ENCODE assay signal across 12 cellular contexts in the genomic region with DNA sequence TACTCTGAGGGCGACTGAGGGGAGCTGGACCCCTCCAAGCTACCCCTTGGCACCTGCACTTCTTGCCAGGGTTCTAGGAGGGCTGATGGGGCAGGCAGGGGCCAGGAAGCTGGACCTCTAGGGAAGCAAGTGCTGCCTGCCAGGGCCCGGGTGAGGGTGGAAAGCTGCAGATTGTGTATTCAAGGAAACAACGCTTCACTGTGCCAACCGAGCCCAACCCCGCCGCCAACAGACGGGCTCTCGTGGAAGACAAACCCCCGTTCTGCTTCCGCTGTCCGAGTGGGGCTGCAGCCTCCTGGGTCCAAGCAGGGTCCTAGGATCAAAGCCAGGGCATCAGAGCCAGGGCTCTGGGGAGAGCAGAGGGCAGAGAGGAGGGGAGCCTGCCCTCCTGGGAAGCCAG. TPM values are rescaled to one million over a fixed set of nuclear protein-coding genes. Genes with fewer than 3 reads are reported as not detected.
A peak's percentile ranks its signal among the peaks of the same experiment; 100 is the strongest.
DNase-seq lines count a peak whose midpoint lies in the region; ATAC-seq and TF ChIP-seq lines count a peak whose summit lies in the region.
"Had no signal": no experiment of that assay in that cellular context is flagged by ENCODE, and none has a peak within 500 bp of the region (broad histone marks: within the 10 kb centered on the region; RNA-seq: fewer than 3 reads in every experiment).

No MANE protein-coding gene starts in this region.

- H2BK15ac ChIP-seq in neuronal stem cell (ENCODE audit: low read length): no peak overlapping the region

- intact Hi-C loops in dorsolateral prefrontal cortex (cut with DNase I): no loop called here

- H3K27me3 ChIP-seq in dorsolateral prefrontal cortex: no peaks in the 10 kb centered on the region
- peaks cover 0 to 15% (median 14%) of the 10 kb centered on the region in 3 experiments for H3K27me3 ChIP-seq in neuronal stem cell (ENCODE audit: control insufficient read depth in 3 of 3, insufficient read depth in 3 of 3, low read depth in 1 of 3, low read length in 3 of 3)
- no peaks in the 10 kb centered on the region for H3K27me3 ChIP-seq in WERI-Rb-1 (ENCODE audit: insufficient read depth, low read depth, severe bottlenecking)
- H3K27me3 ChIP-seq: ovary had no signal

- H4K8ac ChIP-seq in neuronal stem cell (ENCODE audit: low read depth, low read length): no peak overlapping the region

- no peaks in the 10 kb centered on the region for H3K36me3 Mint-ChIP-seq in IgD-negative memory B cell

- no peaks in the 10 kb centered on the region for H3K79me1 ChIP-seq in neuronal stem cell (ENCODE audit: low read depth, low read length)

- H3K23ac ChIP-seq in neuronal stem cell (ENCODE audit: low read depth, low read length, poor library complexity): no peak overlapping the region

- H3K4me3 ChIP-seq in dorsolateral prefrontal cortex (peak overlapping the region in 43 of 59 donors; percentile 2 to 91 (median 78)), neuronal stem cell (ENCODE audit: low read length in 2 of 2) (no peak overlapping the region), WERI-Rb-1 (ENCODE audit: low read depth, low read length) (no peak overlapping the region)
- H3K4me3 ChIP-seq: GM23248, ovary had no signal

- H3K9me3 ChIP-seq in neuronal stem cell (replicated peaks in 1 of 2; ENCODE audit: control insufficient read depth in 2 of 2, insufficient read depth in 1 of 2, low read depth in 1 of 2, low read length in 2 of 2) (no peaks in the 10 kb centered on the region), WERI-Rb-1 (ENCODE audit: severe bottlenecking) (no peaks in the 10 kb centered on the region)
- H3K9me3 ChIP-seq: ovary had no signal

- no peak overlapping the region for H2AFZ ChIP-seq in neuronal stem cell (ENCODE audit: low read length)
- H2AFZ ChIP-seq: GM23248 had no signal

- H3K27me3 Mint-ChIP-seq in IgD-negative memory B cell: no peaks in the 10 kb centered on the region

- no peak overlapping the region for H3K14ac ChIP-seq in neuronal stem cell (ENCODE audit: low read length)

- H3K4ac ChIP-seq in neuronal stem cell (ENCODE audit: low read length): no peak overlapping the region

- H2BK120ac ChIP-seq in neuronal stem cell (ENCODE audit: low read depth, low read length): no peak overlapping the region

- peak overlapping the region; percentile 62 for H3K18ac ChIP-seq in neuronal stem cell (ENCODE audit: low read length)

- H3K27ac Mint-ChIP-seq in IgD-negative memory B cell: peak overlapping the region; percentile 53 to 91 (median 64)

- WGBS in neuronal stem cell (ENCODE audit: extremely low coverage in 2 of 2, insufficient read length in 2 of 2, insufficient replicate concordance in 1 of 2), 2 donors: no CpG with 5 or more reads among the region's 11 CpGs

- H2BK12ac ChIP-seq in neuronal stem cell (ENCODE audit: low read length): no peak overlapping the region

- no peaks in the 10 kb centered on the region for H3K9me3 Mint-ChIP-seq in IgD-negative memory B cell

- H2AK5ac ChIP-seq in neuronal stem cell (ENCODE audit: low read depth, low read length): peak overlapping the region; percentile 49

- peak; percentile 67 for DNase-seq in Ammon's horn (ENCODE audit: low spot score)
- DNase-seq in dorsolateral prefrontal cortex: peak in 5 of 10 donors; percentile 47 to 70 (median 58)
- no peak for DNase-seq in neuronal stem cell (ENCODE audit: low spot score)
- no peak for DNase-seq in WERI-Rb-1
- no peak for DNase-seq in NCI-H2196 (lab: John Stamatoyannopoulos, UW; ENCODE audit: unreplicated experiment)
- DNase-seq: NCI-H1436 treated with DMSO at 0.1 percent for 48 hours had no signal

- H3K9ac ChIP-seq in neuronal stem cell (ENCODE audit: low read depth, low read length, poor library complexity): no peak overlapping the region
- H3K9ac ChIP-seq: GM23248 had no signal

- no peak overlapping the region for H4K91ac ChIP-seq in neuronal stem cell (ENCODE audit: low read depth, low read length, poor library complexity)

- H3K4me3 Mint-ChIP-seq in IgD-negative memory B cell: peak overlapping the region in 2 of 4 donors; percentile 88 to 96

- H3K4me2 ChIP-seq in neuronal stem cell (ENCODE audit: insufficient read depth, low read length, poor library complexity, severe bottlenecking): no peak overlapping the region

- TF ChIP-seq CTCF in dorsolateral prefrontal cortex (IDR thresholded peaks at IDR 0.05 in 54 of 56, conservative IDR thresholded peaks at IDR 0.05 in 2 of 56; ENCODE audit: low read depth in 1 of 56, partially characterized antibody in 56 of 56): no peak
- TF ChIP-seq CTCF in WERI-Rb-1 (IDR thresholded peaks at IDR 0.05; ENCODE audit: low read depth, low read length): no peak

- H3K36me3 ChIP-seq in neuronal stem cell (replicated peaks in 1 of 2; ENCODE audit: control insufficient read depth in 2 of 2, insufficient read depth in 2 of 2, low read length in 2 of 2): no peaks in the 10 kb centered on the region
- peaks cover 36% of the 10 kb centered on the region for H3K36me3 ChIP-seq in WERI-Rb-1
- H3K36me3 ChIP-seq: ovary had no signal

- H2BK5ac ChIP-seq in neuronal stem cell (ENCODE audit: low read length): no peak overlapping the region

- peaks cover 10 to 12% of the 10 kb centered on the region in 2 donors for H3K4me1 ChIP-seq in neuronal stem cell (ENCODE audit: control insufficient read depth in 2 of 2, insufficient read depth in 1 of 2, low read depth in 1 of 2, low read length in 2 of 2)

- no peak for ATAC-seq in GM21737 (IDR thresholded peaks at IDR 0.05; ENCODE audit: unreplicated experiment)
- no peak for ATAC-seq in GM18870 (IDR thresholded peaks at IDR 0.05; ENCODE audit: unreplicated experiment)

- H3K27ac ChIP-seq in dorsolateral prefrontal cortex (peak overlapping the region in 48 of 59 donors; percentile 0 to 91 (median 60)), neuronal stem cell (replicated peaks; ENCODE audit: low read length) (no peak overlapping the region), WERI-Rb-1 (no peak overlapping the region)
- H3K27ac ChIP-seq: GM23248, ovary had no signal

- H3K4me1 Mint-ChIP-seq in IgD-negative memory B cell: peaks cover 47 to 51% (median 49%) of the 10 kb centered on the region in 3 donors

RNA-seq across cellular contexts. Expression of gene EFHD2, which starts 3.2 kb away (rescaled TPM):
- polyA plus RNA-seq in IgD-negative memory B cell: 81.8 TPM
- total RNA-seq in dorsolateral prefrontal cortex: 100 to 1,000 TPM in 72 of 120 experiments, 10 to 100 TPM in 48; 54.8 to 180 (median 104) TPM
- polyA plus RNA-seq in neuronal stem cell (2013, experiment 1 of 2): 12.5 TPM
- polyA plus RNA-seq in neuronal stem cell (2013, experiment 2 of 2): 12.8 TPM

RNA-seq across cellular contexts. Expression of gene CTRC, which starts 25.4 kb away (rescaled TPM):
- polyA plus RNA-seq in IgD-negative memory B cell: not detected
- total RNA-seq in dorsolateral prefrontal cortex: 1 to 10 TPM in 25 of 120 experiments, under 1 TPM in 39, not detected in 56; 0.13 to 3.3 (median 0.86) TPM
- 0.21 TPM for polyA plus RNA-seq in neuronal stem cell (2013, experiment 1 of 2)
- polyA plus RNA-seq in neuronal stem cell (2013, experiment 2 of 2): not detected
- total RNA-seq: activated CD8-positive, alpha-beta memory T cell treated with anti-CD3 and anti-CD28 coated beads for 36 hours; GM23248 had no signal
- polyA plus RNA-seq: GM23248, ovary had no signal

RNA-seq across cellular contexts. Expression of gene CELA2A, which starts 43.7 kb away (rescaled TPM):
- polyA plus RNA-seq in IgD-negative memory B cell: not detected
- total RNA-seq in dorsolateral prefrontal cortex: not detected
- polyA plus RNA-seq in neuronal stem cell (2013, experiment 1 of 2): not detected
- polyA plus RNA-seq in neuronal stem cell (2013, experiment 2 of 2): not detected
- total RNA-seq: activated CD8-positive, alpha-beta memory T cell treated with anti-CD3 and anti-CD28 coated beads for 36 hours; GM23248 had no signal
- polyA plus RNA-seq: GM23248 had no signal

Comparison
In these comparisons a context has a peak if more than half of its experiments do, and no peak if none do; other contexts are left out.
1. H3K27ac ChIP-seq: peak in dorsolateral prefrontal cortex (48 of 59); none in neuronal stem cell (single experiment) and WERI-Rb-1 (single experiment).
2. H3K4me3 ChIP-seq: peak in dorsolateral prefrontal cortex (43 of 59); none in neuronal stem cell (0 of 2) and WERI-Rb-1 (single experiment).